ENCODE assay signal across 8 cellular contexts in genomic region chr17:46259845-46260661, GRCh38. TPM values are rescaled to one million over a fixed set of nuclear protein-coding genes. Genes with fewer than 3 reads are reported as not detected.
DNase-seq lines count a peak whose midpoint lies in the region; ATAC-seq, FAIRE-seq and TF ChIP-seq lines count a peak whose summit lies in the region.
"Not testable (repeated sequence)": the region's sequence is repeated elsewhere in the genome, so short reads cannot be mapped to it uniquely, and the experiment has no call there.

No MANE protein-coding gene starts in this region.

- peak overlapping the region; percentile 85 for H3K4me3 Mint-ChIP-seq in activated naive CD4-positive, alpha-beta T cell treated with anti-CD3 and anti-CD28 coated beads, Interleukin-2, amount 50 U/mL, for 24 hours

- not testable (repeated sequence) for H3K9me3 Mint-ChIP-seq in activated naive CD4-positive, alpha-beta T cell treated with anti-CD3 and anti-CD28 coated beads, Interleukin-2, amount 50 U/mL, for 24 hours

- FAIRE-seq in endothelial cell of umbilical vein (lab: Jason Lieb, UNC) = peak; percentile 56

- not testable (repeated sequence) for H2AK9ac ChIP-seq in IMR-90 (replicated peaks; ENCODE audit: low read depth, low read length, poor library complexity)

- H3K4me3 ChIP-seq in DOHH2 (ENCODE audit: low read length) = peak overlapping the region; percentile 66
- H3K4me3 ChIP-seq in IMR-90 (ENCODE audit: insufficient read depth, low read depth, low read length) = peak overlapping the region; percentile 26; the same call in 1 of the 2 replicates
- H3K4me3 ChIP-seq in RWPE2 (ENCODE audit: severe bottlenecking) = not testable (repeated sequence)
- H3K4me3 ChIP-seq in endothelial cell of umbilical vein (replicated peaks in 1 of 3; ENCODE audit: insufficient read depth in 1 of 3, low read depth in 1 of 3, low read length in 3 of 3) = peak overlapping the region in 1 of 3 experiments; percentile 15
- H3K4me3 ChIP-seq in neutrophil (ENCODE audit: low read depth in 1 of 2, low read length in 1 of 2) = peak overlapping the region; percentile 31 to 45
- H3K4me3 ChIP-seq in tibial artery = peak overlapping the region; percentile 43 to 50

- H4K8ac ChIP-seq in IMR-90 (ENCODE audit: low read depth in 2 of 2, low read length in 2 of 2) = 0 out of 4 replicates have a peak overlapping the region, but pooled peaks of 1 of the 2 experiments have one; percentile 68

- intact Hi-C loops in IMR-90 (cut with micrococcal nuclease) (loop anchor here (10.0 kb wide), 1 partner anchor 665 kb away; the partner anchor contains the start of gene GOSR2), tibial artery (cut with DNase I; ENCODE audit: low total_unique reads) (loop anchor here (10.0 kb wide), 1 partner anchor 675 kb away; no protein-coding TSS in a partner anchor)
- intact Hi-C loops in endothelial cell of umbilical vein (cut with micrococcal nuclease) = not testable (repeated sequence)

- H3K4ac ChIP-seq in IMR-90 (ENCODE audit: low read depth, low read length) = not testable (repeated sequence)

- H3K4me2 ChIP-seq in DOHH2 (ENCODE audit: low read length) = peak overlapping the region; percentile 75
- H3K4me2 ChIP-seq in IMR-90 (ENCODE audit: low read depth, low read length) = peak overlapping the region; percentile 72; the same call in 1 of the 2 replicates
- H3K4me2 ChIP-seq in endothelial cell of umbilical vein (ENCODE audit: insufficient read depth, low read length) = peak overlapping the region; percentile 24

- not testable (repeated sequence) for TF ChIP-seq CTCF in DOHH2 (IDR thresholded peaks at IDR 0.05; ENCODE audit: low read depth, low read length, poor library complexity, severe bottlenecking); neutrophil (IDR thresholded peaks at IDR 0.05); tibial artery (IDR thresholded peaks at IDR 0.05)
- TF ChIP-seq CTCF in IMR-90 (conservative IDR thresholded peaks at IDR 0.05; ENCODE audit: low read depth, low read length) (0 out of 2 replicates have a peak, but pooled peaks have one; percentile 16), RWPE2 (IDR thresholded peaks at IDR 0.05; ENCODE audit: poor library complexity, severe bottlenecking) (peak; percentile 11), endothelial cell of umbilical vein (IDR thresholded peaks at IDR 0.05; ENCODE audit: extremely low read depth in 1 of 2, insufficient read depth in 1 of 2, low read depth in 1 of 2, low read length in 2 of 2) (peak in 1 of 2 donors; percentile 36)

- peak overlapping the region; percentile 30 for H3K27ac Mint-ChIP-seq in activated naive CD4-positive, alpha-beta T cell treated with anti-CD3 and anti-CD28 coated beads, Interleukin-2, amount 50 U/mL, for 24 hours

- POLR2A ChIA-PET in IMR-90 (lab: Charles Lee; ENCODE audit: unreplicated experiment); endothelial cell of umbilical vein (lab: Charles Lee): not testable (repeated sequence)

- not testable (repeated sequence) for H3K27me3 ChIP-seq in DOHH2 (ENCODE audit: control insufficient read depth, low read length); IMR-90 (ENCODE audit: control insufficient read depth, insufficient read depth, low read length); RWPE2 (ENCODE audit: insufficient read depth, poor library complexity, severe bottlenecking); endothelial cell of umbilical vein (ENCODE audit: control insufficient read depth in 2 of 2, insufficient read depth in 2 of 2, low read length in 2 of 2); tibial artery
- H3K27me3 ChIP-seq in neutrophil = peaks cover 49% of the 10 kb centered on the region

- not testable (repeated sequence) for H3K9me3 ChIP-seq in DOHH2 (ENCODE audit: control insufficient read depth, insufficient read depth, low read length); IMR-90 (ENCODE audit: control insufficient read depth, insufficient read depth, low read length); RWPE2 (ENCODE audit: severe bottlenecking); endothelial cell of umbilical vein (replicated peaks; ENCODE audit: control insufficient read depth, insufficient read depth, low read length); neutrophil; tibial artery

- not testable (repeated sequence) for H3K36me3 Mint-ChIP-seq in activated naive CD4-positive, alpha-beta T cell treated with anti-CD3 and anti-CD28 coated beads, Interleukin-2, amount 50 U/mL, for 24 hours

- H2AK5ac ChIP-seq in IMR-90 (ENCODE audit: low read depth, low read length) = not testable (repeated sequence)

- not testable (repeated sequence) for H2BK20ac ChIP-seq in IMR-90 (ENCODE audit: low read depth, low read length)

- in situ Hi-C loops in IMR-90 (cut with MboI; ENCODE audit: low sequenced_read_pairs) = loop anchor here (25.0 kb wide), 1 partner anchor 673 kb away; no protein-coding TSS in a partner anchor

- DNase-seq in IMR-90; RWPE2 (ENCODE audit: low spot score); tibial artery: not testable (repeated sequence)
- DNase-seq in endothelial cell of umbilical vein (ENCODE audit: low read depth, low spot score) = peak; percentile 49
- DNase-seq in islet precursor cell = peak; percentile 90

- not testable (repeated sequence) for H3K9me1 ChIP-seq in IMR-90 (ENCODE audit: insufficient read depth, low read length); endothelial cell of umbilical vein (replicated peaks; ENCODE audit: control insufficient read depth, extremely low read depth, insufficient read depth, low read length)

- H3K36me3 ChIP-seq in DOHH2 (ENCODE audit: control insufficient read depth, low read length); IMR-90 (ENCODE audit: control insufficient read depth, insufficient read depth, low read length); RWPE2 (ENCODE audit: low read depth); endothelial cell of umbilical vein (ENCODE audit: control insufficient read depth in 2 of 2, extremely low read depth in 1 of 2, insufficient read depth in 2 of 2, low read length in 2 of 2); neutrophil; tibial artery: not testable (repeated sequence)

- dilution Hi-C loops in IMR-90 (cut with HindIII; ENCODE audit: low sequenced_read_pairs, unreplicated experiment); endothelial cell of umbilical vein (cut with MboI; ENCODE audit: extremely low pct_ligation_motif_present, low sequenced_read_pairs): not testable (repeated sequence)

- H2BK120ac ChIP-seq in IMR-90 (ENCODE audit: low read depth, low read length) = not testable (repeated sequence)

- H3K23ac ChIP-seq in IMR-90 (ENCODE audit: low read depth, low read length) = not testable (repeated sequence)

- BruUV-seq in IMR-90 (replicated peaks; lab: Mats Ljungman, UMichigan); endothelial cell of umbilical vein (replicated peaks; lab: Mats Ljungman, UMichigan): not testable (repeated sequence)

- H4K5ac ChIP-seq in IMR-90 (ENCODE audit: low read depth, low read length) = not testable (repeated sequence)

- ATAC-seq in IMR-90 (ENCODE audit: low read depth) (peak; percentile 63), RWPE2 (ENCODE audit: low read depth) (peak; percentile 40)

- H3K79me2 ChIP-seq in DOHH2 (ENCODE audit: control insufficient read depth, low read length); endothelial cell of umbilical vein (ENCODE audit: control insufficient read depth, insufficient read depth, low read length): not testable (repeated sequence)

- not testable (repeated sequence) for TF ChIP-seq POLR2A in IMR-90 (IDR thresholded peaks at IDR 0.05; ENCODE audit: low read depth, low read length); endothelial cell of umbilical vein (IDR thresholded peaks at IDR 0.05; ENCODE audit: low read depth, low read length)

- CTCF ChIA-PET in IMR-90 (lab: Yijun Ruan, JAX) = not testable (repeated sequence)
- CTCF ChIA-PET in endothelial cell of umbilical vein (lab: Charles Lee) = interaction anchor here (1.0 to 2.0 kb wide), 2 partner anchors 67 to 674 kb away, joined by 3 to 13 read pairs; partner anchors contain the start of gene KANSL1

- not testable (repeated sequence) for H3K27me3 Mint-ChIP-seq in activated naive CD4-positive, alpha-beta T cell treated with anti-CD3 and anti-CD28 coated beads, Interleukin-2, amount 50 U/mL, for 24 hours

- H3K18ac ChIP-seq in IMR-90 (ENCODE audit: low read depth, low read length) = peak overlapping the region; percentile 58; the same call in 1 of the 2 replicates

- not testable (repeated sequence) for H2AFZ ChIP-seq in IMR-90 (replicated peaks; ENCODE audit: low read length, poor library complexity)
- H2AFZ ChIP-seq in endothelial cell of umbilical vein (ENCODE audit: low read depth, low read length) = peak overlapping the region; percentile 66

- not testable (repeated sequence) for H3K9me2 ChIP-seq in DOHH2 (replicated peaks; ENCODE audit: control insufficient read depth, low read length)

- TF ChIP-seq RAD21 in IMR-90 (IDR thresholded peaks at IDR 0.05; ENCODE audit: low read length) = not testable (repeated sequence)

- H2BK15ac ChIP-seq in IMR-90 (ENCODE audit: low read depth, low read length) = not testable (repeated sequence)

- H2BK5ac ChIP-seq in IMR-90 (ENCODE audit: low read depth, low read length, poor library complexity, severe bottlenecking) = not testable (repeated sequence)

- H3K27ac ChIP-seq in DOHH2 (ENCODE audit: low read depth, low read length); IMR-90 (ENCODE audit: insufficient read depth, low read length); RWPE2 (ENCODE audit: poor library complexity, severe bottlenecking); endothelial cell of umbilical vein (ENCODE audit: insufficient read depth, low read depth, low read length); neutrophil; tibial artery: not testable (repeated sequence)

- peaks cover 20% of the 10 kb centered on the region for H3K4me1 Mint-ChIP-seq in activated naive CD4-positive, alpha-beta T cell treated with anti-CD3 and anti-CD28 coated beads, Interleukin-2, amount 50 U/mL, for 24 hours

- WGBS in IMR-90 (ENCODE audit: extremely low coverage in 2 of 2, insufficient read length in 1 of 2), 2 experiments = no CpG with 5 or more reads among the region's 62 CpGs

- peaks cover 18% of the 10 kb centered on the region for H3F3A ChIP-seq in DOHH2 (ENCODE audit: control insufficient read depth, insufficient read depth)

- not testable (repeated sequence) for H3K9ac ChIP-seq in IMR-90 (ENCODE audit: low read depth, low read length); endothelial cell of umbilical vein (replicated peaks; ENCODE audit: extremely low read depth, insufficient read depth, low read length)

- not testable (repeated sequence) for H4K91ac ChIP-seq in IMR-90 (ENCODE audit: insufficient read depth, low read depth, low read length)

- H3K4me1 ChIP-seq in DOHH2 (ENCODE audit: control insufficient read depth, low read length); IMR-90 (ENCODE audit: control insufficient read depth, insufficient read depth, low read length); neutrophil (ENCODE audit: control insufficient read depth in 1 of 2, insufficient read depth in 1 of 2, low read depth in 1 of 2, low read length in 1 of 2); tibial artery: not testable (repeated sequence)
- H3K4me1 ChIP-seq in RWPE2 (ENCODE audit: insufficient read depth, poor library complexity, severe bottlenecking) = peaks cover 13% of the 10 kb centered on the region
- peaks cover 12% of the 10 kb centered on the region for H3K4me1 ChIP-seq in endothelial cell of umbilical vein (ENCODE audit: control insufficient read depth, extremely low read depth, insufficient read depth, low read length)

- H3K79me1 ChIP-seq in IMR-90 (ENCODE audit: low read depth in 1 of 2, low read length in 2 of 2) = not testable (repeated sequence)

- not testable (repeated sequence) for H3K14ac ChIP-seq in IMR-90 (replicated peaks; ENCODE audit: low read depth, low read length)

- not testable (repeated sequence) for H3K56ac ChIP-seq in IMR-90 (ENCODE audit: extremely low read depth, insufficient read depth, low read length)

- H4K20me1 ChIP-seq in DOHH2 (ENCODE audit: control insufficient read depth, insufficient read depth, low read depth, low read length); IMR-90 (ENCODE audit: insufficient read depth, low read length); endothelial cell of umbilical vein (replicated peaks; ENCODE audit: control insufficient read depth, extremely low read depth, insufficient read depth, low read length): not testable (repeated sequence)

RNA-seq across cellular contexts. Expression of gene LRRC37A, which starts 34.9 kb away (rescaled TPM):
- total RNA-seq in IMR-90 (2012; rRNA removed) (0.56 and 0.72 TPM in 2 replicates), endothelial cell of umbilical vein (0.88 and 4.0 TPM in 2 replicates)
- polyA plus RNA-seq in IMR-90 (2012; rRNA removed) (0.59 and 0.91 TPM in 2 replicates), endothelial cell of umbilical vein (1.0 and 1.8 TPM in 2 replicates)
- 0.12 and 0.23 TPM in 2 replicates for polyA plus RNA-seq in IMR-90 (2012; cell fraction: cytosol; rRNA removed)
- 0.47 and 1.4 TPM in 2 replicates for polyA plus RNA-seq in IMR-90 (2012; cell fraction: nucleus; rRNA removed; ENCODE audit: low replicate concordance)
- polyA plus RNA-seq in endothelial cell of umbilical vein (2011; cell fraction: cytosol; rRNA removed) = 1.1 and 1.5 TPM in 2 replicates
- polyA plus RNA-seq in endothelial cell of umbilical vein (2011; cell fraction: nucleus; rRNA removed) = 6.9 and 9.5 TPM in 2 replicates
- polyA plus RNA-seq in endothelial cell of umbilical vein (2012) = 0.74 and 0.91 TPM in 2 replicates
- 14.4 and 18.9 TPM in 2 replicates for polyA minus RNA-seq in endothelial cell of umbilical vein
- polyA minus RNA-seq in endothelial cell of umbilical vein (2011; cell fraction: cytosol; rRNA and poly(A)+ RNA removed) = not detected
- 17.9 and 31.6 TPM in 2 replicates for polyA minus RNA-seq in endothelial cell of umbilical vein (2011; cell fraction: nucleus; rRNA and poly(A)+ RNA removed)

Comparison
In these comparisons a context has a peak if more than half of its experiments do, and no peak if none do; other contexts are left out.
1. H3K4me2 ChIP-seq: peak in every context shown above with its lines; median percentile 75 in DOHH2; 72 in IMR-90; 24 in endothelial cell of umbilical vein.